Comparison of ENCODE assay signal across 1 cellular context in the genomic region with DNA sequence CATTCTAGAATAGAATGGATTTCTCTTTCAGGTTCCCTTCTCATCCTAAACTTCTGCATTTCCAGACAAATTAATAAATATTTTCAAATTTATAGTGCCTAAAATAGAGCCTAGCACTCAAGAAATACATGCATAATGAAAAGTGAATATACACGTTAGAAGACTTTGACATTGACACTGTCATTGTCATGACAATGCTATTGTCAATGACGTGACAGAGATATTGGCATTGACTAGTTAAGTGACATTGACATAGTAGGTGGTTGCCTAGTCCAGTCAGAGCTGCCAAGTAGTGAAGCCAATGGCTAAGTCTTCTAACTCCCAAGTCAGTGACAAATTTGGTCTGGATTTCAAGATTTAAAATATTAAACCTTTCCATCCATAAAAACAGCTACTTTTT.
TF ChIP-seq lines count a peak whose summit lies in the region.

No MANE protein-coding gene starts in this region.

TF ChIP-seq in neural cell, 6 proteins besides CTCF, POLR2A, EP300 and RAD21 (continued from another document):
- TF ChIP-seq, protein P1, sequence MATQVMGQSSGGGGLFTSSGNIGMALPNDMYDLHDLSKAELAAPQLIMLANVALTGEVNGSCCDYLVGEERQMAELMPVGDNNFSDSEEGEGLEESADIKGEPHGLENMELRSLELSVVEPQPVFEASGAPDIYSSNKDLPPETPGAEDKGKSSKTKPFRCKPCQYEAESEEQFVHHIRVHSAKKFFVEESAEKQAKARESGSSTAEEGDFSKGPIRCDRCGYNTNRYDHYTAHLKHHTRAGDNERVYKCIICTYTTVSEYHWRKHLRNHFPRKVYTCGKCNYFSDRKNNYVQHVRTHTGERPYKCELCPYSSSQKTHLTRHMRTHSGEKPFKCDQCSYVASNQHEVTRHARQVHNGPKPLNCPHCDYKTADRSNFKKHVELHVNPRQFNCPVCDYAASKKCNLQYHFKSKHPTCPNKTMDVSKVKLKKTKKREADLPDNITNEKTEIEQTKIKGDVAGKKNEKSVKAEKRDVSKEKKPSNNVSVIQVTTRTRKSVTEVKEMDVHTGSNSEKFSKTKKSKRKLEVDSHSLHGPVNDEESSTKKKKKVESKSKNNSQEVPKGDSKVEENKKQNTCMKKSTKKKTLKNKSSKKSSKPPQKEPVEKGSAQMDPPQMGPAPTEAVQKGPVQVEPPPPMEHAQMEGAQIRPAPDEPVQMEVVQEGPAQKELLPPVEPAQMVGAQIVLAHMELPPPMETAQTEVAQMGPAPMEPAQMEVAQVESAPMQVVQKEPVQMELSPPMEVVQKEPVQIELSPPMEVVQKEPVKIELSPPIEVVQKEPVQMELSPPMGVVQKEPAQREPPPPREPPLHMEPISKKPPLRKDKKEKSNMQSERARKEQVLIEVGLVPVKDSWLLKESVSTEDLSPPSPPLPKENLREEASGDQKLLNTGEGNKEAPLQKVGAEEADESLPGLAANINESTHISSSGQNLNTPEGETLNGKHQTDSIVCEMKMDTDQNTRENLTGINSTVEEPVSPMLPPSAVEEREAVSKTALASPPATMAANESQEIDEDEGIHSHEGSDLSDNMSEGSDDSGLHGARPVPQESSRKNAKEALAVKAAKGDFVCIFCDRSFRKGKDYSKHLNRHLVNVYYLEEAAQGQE (IDR thresholded peaks at IDR 0.05; ENCODE audit: borderline replicate concordance) = no peak
- no peak for TF ChIP-seq EZH2 (IDR thresholded peaks at IDR 0.05; ENCODE audit: borderline replicate concordance, insufficient read depth, low read length, poor library complexity, severe bottlenecking)
- peak; percentile 74 for TF ChIP-seq POLR2AphosphoS5 (IDR thresholded peaks at IDR 0.05)
- TF ChIP-seq MXI1 (conservative IDR thresholded peaks at IDR 0.05; ENCODE audit: poor library complexity, severe bottlenecking) = no peak
